Comparison of ENCODE assay signal across 21 cellular contexts in genomic region chr7:44116087-44116788, GRCh38. TPM values are rescaled to one million over a fixed set of nuclear protein-coding genes. Genes with fewer than 3 reads are reported as not detected.
DNase-seq lines count a peak whose midpoint lies in the region; ATAC-seq and TF ChIP-seq lines count a peak whose summit lies in the region.
"Had no signal": no experiment of that assay in that cellular context is flagged by ENCODE, and none has a peak within 500 bp of the region (broad histone marks: within the 10 kb centered on the region; RNA-seq: fewer than 3 reads in every experiment).

No MANE protein-coding gene starts in this region.

- H3K9me3 Mint-ChIP-seq in HFFc6, result no peaks in the 10 kb centered on the region
- H3K9me3 Mint-ChIP-seq: CD4-positive, CD25-positive, alpha-beta regulatory T cell had no signal

- no peak overlapping the region for H3K4me3 Mint-ChIP-seq in HFFc6

- H3K27me3 ChIP-seq in DND-41 (ENCODE audit: insufficient read depth, low read length, poor library complexity) (no peaks in the 10 kb centered on the region), dorsolateral prefrontal cortex (peaks cover 0 to 3% (median 0%) of the 10 kb centered on the region in 45 donors), tibial artery (no peaks in the 10 kb centered on the region)
- H3K27me3 ChIP-seq: BE2C had no signal

- H3K36me3 ChIP-seq in DND-41 (ENCODE audit: insufficient read depth, low read length) (peaks cover 95% of the 10 kb centered on the region), KOPT-K1 (ENCODE audit: insufficient read depth, low read length) (peaks cover 100% of the 10 kb centered on the region), tibial artery (peaks cover 12 to 100% (median 68%) of the 10 kb centered on the region in 3 donors)

- H2AFZ ChIP-seq in DND-41 (ENCODE audit: low read depth, low read length), result no peak overlapping the region

- no peak overlapping the region for H3K4me2 ChIP-seq in DND-41 (ENCODE audit: insufficient read depth, low read length)

- no peak for TF ChIP-seq CTCF in DND-41 (IDR thresholded peaks at IDR 0.05; ENCODE audit: borderline replicate concordance, extremely low read depth, low read length, poor library complexity, severe bottlenecking)
- no peak for TF ChIP-seq CTCF in dorsolateral prefrontal cortex (IDR thresholded peaks at IDR 0.05 in 54 of 56, conservative IDR thresholded peaks at IDR 0.05 in 2 of 56; ENCODE audit: low read depth in 1 of 56, partially characterized antibody in 56 of 56)
- no peak for TF ChIP-seq CTCF in tibial artery (IDR thresholded peaks at IDR 0.05)
- no peak for TF ChIP-seq CTCF in HFFc6 (IDR thresholded peaks at IDR 0.05)

- peak; percentile 21 for DNase-seq in DND-41
- no peak for DNase-seq in dorsolateral prefrontal cortex
- DNase-seq in tibial artery, result no peak
- no peak for DNase-seq in HFFc6
- no peak for DNase-seq in putamen (ENCODE audit: low spot score)
- DNase-seq: BE2C; CD4-positive, CD25-positive, alpha-beta regulatory T cell; COR-L47; DMS153; GF-D8; GOT3; KBM-7; NCI-H1105 treated with DMSO at 0.1 percent for 48 hours; NCI-H1694; NCI-H2081 treated with DMSO at 0.1 percent for 48 hours; NCI-H510A; NCI-H748 treated with DMSO at 0.1 percent for 48 hours; NK-92 treated with Interleukin-12 subunit alpha and Interleukin-12 subunit beta, amount 100 ng/mL, for 24 hours; SHP77 treated with DMSO at 0.1 percent for 48 hours had no signal

- ATAC-seq in DND-41 (ENCODE audit: insufficient read depth, low read depth) (peak; percentile 3; the same call in 2 of the 3 replicates), GM19035 (IDR thresholded peaks at IDR 0.05; ENCODE audit: unreplicated experiment) (no peak)

- H3K4me3 ChIP-seq in DND-41 (ENCODE audit: low read depth in 1 of 2, low read length in 2 of 2), result no peak overlapping the region
- H3K4me3 ChIP-seq in dorsolateral prefrontal cortex, result no peak overlapping the region
- no peak overlapping the region for H3K4me3 ChIP-seq in tibial artery

- peaks cover 76% of the 10 kb centered on the region for H4K20me1 ChIP-seq in DND-41 (ENCODE audit: insufficient read depth, low read length)

- H3K4me1 Mint-ChIP-seq in HFFc6 (ENCODE audit: low read depth), result peaks cover 27% of the 10 kb centered on the region

- H3K4me1 ChIP-seq in DND-41 (ENCODE audit: insufficient read depth, low read length) (peaks cover 24% of the 10 kb centered on the region), tibial artery (peaks cover 0 to 38% (median 33%) of the 10 kb centered on the region in 4 donors)
- H3K4me1 ChIP-seq: BE2C had no signal

- H3K27ac ChIP-seq in DND-41 (ENCODE audit: low read length) (no peak overlapping the region), KOPT-K1 (ENCODE audit: low read depth, low read length, poor library complexity, severe bottlenecking) (peak overlapping the region; percentile 44), dorsolateral prefrontal cortex (peak overlapping the region in 34 of 59 donors; percentile 14 to 98 (median 93)), tibial artery (peak overlapping the region; percentile 98 to 100)

- H3K27ac Mint-ChIP-seq in HFFc6, result no peak overlapping the region
- H3K27ac Mint-ChIP-seq: CD4-positive, CD25-positive, alpha-beta regulatory T cell had no signal

- H3K36me3 Mint-ChIP-seq in HFFc6 (ENCODE audit: low read depth), result peaks cover 33% of the 10 kb centered on the region

- H3K79me2 ChIP-seq in DND-41 (ENCODE audit: insufficient read depth, low read length), result peaks cover 51% of the 10 kb centered on the region

- intact Hi-C loops in dorsolateral prefrontal cortex (cut with DNase I) (no loop called here), tibial artery (cut with DNase I; ENCODE audit: low total_unique reads) (loop anchor here (5.0 kb wide), 1 partner anchor 39 kb away; no protein-coding TSS in a partner anchor)

- no peak overlapping the region for H3K9ac ChIP-seq in DND-41 (ENCODE audit: low read depth, low read length)

- H3K27me3 Mint-ChIP-seq in HFFc6 (ENCODE audit: insufficient read depth), result peaks cover 7% of the 10 kb centered on the region
- H3K27me3 Mint-ChIP-seq: CD4-positive, CD25-positive, alpha-beta regulatory T cell had no signal

- no peaks in the 10 kb centered on the region for H3K9me3 ChIP-seq in DND-41 (ENCODE audit: insufficient read depth, low read length, severe bottlenecking)
- H3K9me3 ChIP-seq in KOPT-K1 (ENCODE audit: insufficient read depth, low read length, poor library complexity, severe bottlenecking), result no peaks in the 10 kb centered on the region
- no peaks in the 10 kb centered on the region for H3K9me3 ChIP-seq in tibial artery
- H3K9me3 ChIP-seq: BE2C had no signal

RNA-seq across cellular contexts. Expression of gene POLD2, which starts 7.1 kb away (rescaled TPM):
- total RNA-seq in dorsolateral prefrontal cortex, result 10 to 100 TPM; 33.8 to 83.9 (median 57.8) TPM
- 100 to 1,000 TPM; 154 to 210 (median 183) TPM for total RNA-seq in HFFc6 (2021; fragmentation: NEBNext Ultra II Directional; extraction: Animal tissue kit (Norgen Biotek cat#: 25700))

RNA-seq across cellular contexts. Expression of gene AEBP1, which starts 12.1 kb away (rescaled TPM):
- 100 to 1,000 TPM in 5 of 120 experiments, 10 to 100 TPM in 114, 1 to 10 TPM in 1; 9.1 to 175 (median 43.5) TPM for total RNA-seq in dorsolateral prefrontal cortex
- total RNA-seq in HFFc6 (2021; fragmentation: NEBNext Ultra II Directional; extraction: Animal tissue kit (Norgen Biotek cat#: 25700)), result 10 to 100 TPM; 69.7 to 83.2 (median 76.4) TPM

RNA-seq across cellular contexts. Expression of gene MYL7, which starts 24.9 kb away (rescaled TPM):
- total RNA-seq in dorsolateral prefrontal cortex, result 1 to 10 TPM in 59 of 120 experiments, under 1 TPM in 5, not detected in 56; 0.82 to 5.6 (median 1.9) TPM
- total RNA-seq in HFFc6 (2021; fragmentation: NEBNext Ultra II Directional; extraction: Animal tissue kit (Norgen Biotek cat#: 25700)), result under 1 TPM in 4 of 6 experiments, not detected in 2; 0.30 to 0.64 (median 0.49) TPM
- total RNA-seq: CD4-positive, CD25-positive, alpha-beta regulatory T cell had no signal

RNA-seq across cellular contexts. Expression of gene POLM, which starts 33.9 kb away (rescaled TPM):
- 10 to 100 TPM; 10.6 to 34.8 (median 18.7) TPM for total RNA-seq in dorsolateral prefrontal cortex
- 10 to 100 TPM; 11.4 to 14.3 (median 12.1) TPM for total RNA-seq in HFFc6 (2021; fragmentation: NEBNext Ultra II Directional; extraction: Animal tissue kit (Norgen Biotek cat#: 25700))

RNA-seq across cellular contexts. Expression of gene PGAM2, which starts 50.9 kb away (rescaled TPM):
- 10 to 100 TPM in 66 of 120 experiments, 1 to 10 TPM in 54; 2.8 to 52.0 (median 11.0) TPM for total RNA-seq in dorsolateral prefrontal cortex
- total RNA-seq in HFFc6 (2021; fragmentation: NEBNext Ultra II Directional; extraction: Animal tissue kit (Norgen Biotek cat#: 25700)), result under 1 TPM in 4 of 6 experiments, not detected in 2; 0.26 to 0.51 (median 0.35) TPM
